In the genomic region with DNA sequence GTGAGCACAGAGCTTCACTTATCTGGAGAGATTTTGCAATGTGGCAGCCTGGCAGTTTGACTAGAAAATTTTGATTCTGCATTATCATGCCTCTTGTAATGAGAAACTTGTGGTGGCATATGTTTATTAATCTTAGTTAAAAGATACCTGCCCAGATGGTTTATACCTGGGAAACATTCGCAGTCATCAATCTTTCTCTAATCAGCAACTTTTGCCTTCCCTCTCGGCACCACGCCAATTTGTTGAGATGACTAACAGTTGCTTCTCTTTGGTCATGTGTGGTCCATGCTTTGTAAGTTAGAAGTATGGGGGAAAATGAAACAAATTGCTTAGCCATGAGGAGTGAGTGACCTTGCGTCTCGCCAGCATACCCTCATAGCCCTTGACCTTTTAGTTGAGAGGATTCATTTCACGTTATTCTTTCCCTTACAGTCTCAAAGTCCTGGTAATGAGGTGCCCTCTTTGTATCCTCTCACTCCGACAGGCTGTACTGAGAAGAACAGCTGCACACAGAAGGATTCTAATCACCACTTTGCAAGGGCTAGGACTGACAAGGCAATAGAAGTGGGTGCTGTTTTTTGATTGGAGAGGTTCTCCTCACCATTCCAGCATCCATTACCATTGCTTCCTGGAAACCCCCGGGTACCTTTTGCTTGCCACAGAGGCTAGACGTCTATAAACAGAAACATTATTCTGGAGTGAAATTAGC, we compare ENCODE assay signal across 16 cellular contexts.
DNase-seq lines count a peak whose midpoint lies in the region; ATAC-seq and TF ChIP-seq lines count a peak whose summit lies in the region.
"Had no signal": no experiment of that assay in that cellular context is flagged by ENCODE, and none has a peak within 500 bp of the region (broad histone marks: within the 10 kb centered on the region; RNA-seq: fewer than 3 reads in every experiment).

No MANE protein-coding gene starts in this region.

- H3K4me2 ChIP-seq in OCI-LY7 (ENCODE audit: low read length) = no peak overlapping the region

- TF ChIP-seq CTCF in Calu3 (IDR thresholded peaks at IDR 0.05; ENCODE audit: unreplicated experiment) (no peak), fibroblast of the aortic adventitia (IDR thresholded peaks at IDR 0.05; ENCODE audit: insufficient read depth, low read length) (no peak), OCI-LY7 (conservative IDR thresholded peaks at IDR 0.05; ENCODE audit: low read length) (no peak)

- H3K4me3 Mint-ChIP-seq in Calu3 (ENCODE audit: low read depth, unreplicated experiment) = no peak overlapping the region
- no peak overlapping the region for H3K4me3 Mint-ChIP-seq in activated CD4-positive, alpha-beta T cell treated with anti-CD3 and anti-CD28 coated beads, Interleukin-2, amount 10 ng/mL, durations not matched to agents 7 days and 5 days
- H3K4me3 Mint-ChIP-seq: CD8-positive, alpha-beta T cell; H9 had no signal

- no peak overlapping the region for H3K27ac Mint-ChIP-seq in Calu3 (ENCODE audit: unreplicated experiment)
- no peak overlapping the region for H3K27ac Mint-ChIP-seq in activated CD4-positive, alpha-beta T cell treated with anti-CD3 and anti-CD28 coated beads, Interleukin-2, amount 10 ng/mL, durations not matched to agents 7 days and 5 days
- H3K27ac Mint-ChIP-seq: CD8-positive, alpha-beta T cell; H9 had no signal

- no peaks in the 10 kb centered on the region for H3K36me3 ChIP-seq in SJCRH30
- H3K36me3 ChIP-seq in OCI-LY7 (ENCODE audit: insufficient read depth, low read length) = no peaks in the 10 kb centered on the region
- H3K36me3 ChIP-seq: BLaER1 treated with 17β-estradiol and CSF1 and Interleukin-3, amounts not matched to agents 10 nM and 100 nM had no signal

- intact Hi-C loops in Calu3 (cut with micrococcal nuclease; ENCODE audit: unreplicated experiment) (no loop called here), OCI-LY7 (cut with micrococcal nuclease; ENCODE audit: unreplicated experiment) (no loop called here)

- no peaks in the 10 kb centered on the region for H3K27me3 Mint-ChIP-seq in Calu3 (ENCODE audit: unreplicated experiment)
- no peaks in the 10 kb centered on the region for H3K27me3 Mint-ChIP-seq in activated CD4-positive, alpha-beta T cell treated with anti-CD3 and anti-CD28 coated beads, Interleukin-2, amount 10 ng/mL, durations not matched to agents 7 days and 5 days

- no TSS peak for BruUV-seq in Calu3 (replicated peaks; lab: Mats Ljungman, UMichigan)
- no TSS peak for BruUV-seq in OCI-LY7 (replicated peaks; lab: Mats Ljungman, UMichigan)

- no peaks in the 10 kb centered on the region for H3K9me2 ChIP-seq in OCI-LY7 (ENCODE audit: insufficient read depth, low read length)

- H3K4me3 ChIP-seq in SJCRH30 (no peak overlapping the region), fibroblast of the aortic adventitia (ENCODE audit: low read depth, low read length) (no peak overlapping the region), OCI-LY7 (ENCODE audit: low read depth, low read length, poor library complexity, severe bottlenecking) (no peak overlapping the region)
- H3K4me3 ChIP-seq: BLaER1 treated with 17β-estradiol and CSF1 and Interleukin-3, amounts not matched to agents 10 nM and 100 nM had no signal

- POLR2A ChIA-PET in OCI-LY7 (lab: Charles Lee) = no interaction called here
- POLR2A ChIA-PET in activated CD4-positive, alpha-beta T cell treated with anti-CD3 and anti-CD28 coated beads, Interleukin-2, amount 10 ng/mL, durations not matched to agents 7 days and 5 days (lab: Charles Lee) = no interaction called here

- H2AFZ ChIP-seq in OCI-LY7 (ENCODE audit: low read length) = no peak overlapping the region

- no peaks in the 10 kb centered on the region for H3K9me3 Mint-ChIP-seq in Calu3 (ENCODE audit: low read depth, unreplicated experiment)
- peaks cover 4% of the 10 kb centered on the region for H3K9me3 Mint-ChIP-seq in activated CD4-positive, alpha-beta T cell treated with anti-CD3 and anti-CD28 coated beads, Interleukin-2, amount 10 ng/mL, durations not matched to agents 7 days and 5 days
- H3K9me3 Mint-ChIP-seq: CD8-positive, alpha-beta T cell; H9 had no signal

- H3K4me1 Mint-ChIP-seq in Calu3 (ENCODE audit: low read depth, unreplicated experiment) = no peaks in the 10 kb centered on the region
- H3K4me1 Mint-ChIP-seq in activated CD4-positive, alpha-beta T cell treated with anti-CD3 and anti-CD28 coated beads, Interleukin-2, amount 10 ng/mL, durations not matched to agents 7 days and 5 days = no peaks in the 10 kb centered on the region
- H3K4me1 Mint-ChIP-seq: H9 had no signal

- H3K27ac ChIP-seq in SJCRH30 = no peak overlapping the region
- H3K27ac ChIP-seq in OCI-LY7 (ENCODE audit: low read depth, low read length, poor library complexity, severe bottlenecking) = no peak overlapping the region
- H3K27ac ChIP-seq: BLaER1 treated with 17β-estradiol and CSF1 and Interleukin-3, amounts not matched to agents 10 nM and 100 nM had no signal

- no peaks in the 10 kb centered on the region for H3K4me1 ChIP-seq in SJCRH30
- no peaks in the 10 kb centered on the region for H3K4me1 ChIP-seq in OCI-LY7 (ENCODE audit: insufficient read depth, low read length, poor library complexity, severe bottlenecking)

- H4K20me1 ChIP-seq in OCI-LY7 (ENCODE audit: insufficient read depth, low read length) = no peaks in the 10 kb centered on the region
- H4K20me1 ChIP-seq: BLaER1 treated with 17β-estradiol and CSF1 and Interleukin-3, amounts not matched to agents 10 nM and 100 nM had no signal

- CTCF ChIA-PET in Calu3 (lab: Charles Lee) = no interaction called here
- CTCF ChIA-PET in OCI-LY7 (lab: Charles Lee; ENCODE audit: unreplicated experiment) = no interaction called here
- CTCF ChIA-PET in activated CD4-positive, alpha-beta T cell treated with anti-CD3 and anti-CD28 coated beads, Interleukin-2, amount 10 ng/mL, durations not matched to agents 7 days and 5 days (lab: Charles Lee) = no interaction called here

- H3K9me3 ChIP-seq in SJCRH30 (replicated peaks) = no peaks in the 10 kb centered on the region
- no peaks in the 10 kb centered on the region for H3K9me3 ChIP-seq in OCI-LY7 (ENCODE audit: low read length)

- DNase-seq in Calu3 (peak; percentile 28), HT-29 (ENCODE audit: low spot score) (peak; percentile 19), SJCRH30 (peak; percentile 4 to 32), fibroblast of the aortic adventitia (ENCODE audit: low read depth) (peak; percentile 45), OCI-LY7 (ENCODE audit: low spot score) (no peak)
- DNase-seq in activated CD4-positive, alpha-beta T cell treated with anti-CD3 and anti-CD28 coated beads, Interleukin-2, amount 10 ng/mL, durations not matched to agents 7 days and 5 days = no peak
- DNase-seq: CD8-positive, alpha-beta T cell; DMS53; H9; NCI-H1694 treated with DMSO at 0.1 percent for 48 hours; NCI-H2227 treated with DMSO at 0.1 percent for 48 hours; NCI-H510A treated with DMSO at 0.1 percent for 48 hours; NCI-H774 had no signal

- no peaks in the 10 kb centered on the region for H3K36me3 Mint-ChIP-seq in Calu3 (ENCODE audit: insufficient read depth, unreplicated experiment)
- no peaks in the 10 kb centered on the region for H3K36me3 Mint-ChIP-seq in activated CD4-positive, alpha-beta T cell treated with anti-CD3 and anti-CD28 coated beads, Interleukin-2, amount 10 ng/mL, durations not matched to agents 7 days and 5 days (ENCODE audit: low read depth)
- H3K36me3 Mint-ChIP-seq: CD8-positive, alpha-beta T cell had no signal

- ATAC-seq in HG03025 (IDR thresholded peaks at IDR 0.05; ENCODE audit: low FRiP score, unreplicated experiment) (no peak), HG03135 (IDR thresholded peaks at IDR 0.05; ENCODE audit: unreplicated experiment) (no peak)
- ATAC-seq: CD8-positive, alpha-beta T cell had no signal

- H3K79me2 ChIP-seq in OCI-LY7 (ENCODE audit: insufficient read depth, low read depth, low read length) = no peaks in the 10 kb centered on the region

- no peaks in the 10 kb centered on the region; the same call in 1 of the 2 replicates for H3K27me3 ChIP-seq in SJCRH30
- H3K27me3 ChIP-seq: BLaER1 treated with 17β-estradiol and CSF1 and Interleukin-3, amounts not matched to agents 10 nM and 100 nM had no signal

Comparison
In these comparisons a context has a peak if more than half of its experiments do, and no peak if none do; other contexts are left out.
1. DNase-seq: peak in Calu3 (single experiment), HT-29 (single experiment), SJCRH30 (2 of 2) and fibroblast of the aortic adventitia (single experiment); none in OCI-LY7 (single experiment) and activated CD4-positive, alpha-beta T cell treated with anti-CD3 and anti-CD28 coated beads, Interleukin-2, amount 10 ng/mL, durations not matched to agents 7 days and 5 days (single experiment).